Comparison of ENCODE assay signal across 1 cellular context in genomic region chr14:77033622-77034521, GRCh38.
TF ChIP-seq lines count a peak whose summit lies in the region.

No MANE protein-coding gene starts in this region.

TF ChIP-seq in HepG2, 621 proteins besides CTCF, POLR2A, EP300 and RAD21 (continued from another document and continues in another):
- TF ChIP-seq BRD4 (CRISPR knock-in tag; IDR thresholded peaks at IDR 0.05) (0 out of 2 replicates have a peak, but pooled peaks have one; percentile 24), MXI1 (IDR thresholded peaks at IDR 0.05; ENCODE audit: borderline replicate concordance, low read depth, low read length) (0 out of 3 replicates have a peak, but pooled peaks have one; percentile 19), ATF3 (CRISPR knock-in tag; IDR thresholded peaks at IDR 0.05) (no peak), CBX1 (IDR thresholded peaks at IDR 0.05; ENCODE audit: low read depth) (no peak), KDM5A (IDR thresholded peaks at IDR 0.05; ENCODE audit: borderline replicate concordance, low read length) (no peak), CSRNP1 (CRISPR knock-in tag; IDR thresholded peaks at IDR 0.05) (no peak; the same call in 1 of the 2 replicates), REXO4 (CRISPR knock-in tag; IDR thresholded peaks at IDR 0.05; ENCODE audit: borderline replicate concordance) (no peak), RARA (CRISPR knock-in tag; IDR thresholded peaks at IDR 0.05) (peak; percentile 89), CEBPG (CRISPR knock-in tag; IDR thresholded peaks at IDR 0.05) (peak; percentile 65), SNAPC2 (CRISPR knock-in tag; IDR thresholded peaks at IDR 0.05) (no peak), NFIC (IDR thresholded peaks at IDR 0.05; ENCODE audit: low read length) (peak; percentile 83), SMARCC2 (IDR thresholded peaks at IDR 0.05) (no peak), ZNF282 (IDR thresholded peaks at IDR 0.05; ENCODE audit: partially characterized antibody) (no peak), ZNF598 (CRISPR knock-in tag; IDR thresholded peaks at IDR 0.05; ENCODE audit: borderline replicate concordance) (peak; percentile 66; the same call in 1 of the 2 replicates), ZNF337 (CRISPR knock-in tag; IDR thresholded peaks at IDR 0.05; ENCODE audit: borderline replicate concordance, low read depth) (no peak), MTERF4 (CRISPR knock-in tag; IDR thresholded peaks at IDR 0.05) (no peak), ZBTB33 (CRISPR knock-in tag; IDR thresholded peaks at IDR 0.05) (no peak), ZNF772 (CRISPR knock-in tag; IDR thresholded peaks at IDR 0.05) (no peak), NCOA5 (CRISPR knock-in tag; IDR thresholded peaks at IDR 0.05) (no peak), ZNF674 (CRISPR knock-in tag; IDR thresholded peaks at IDR 0.05; ENCODE audit: low read depth) (no peak), HMGXB4 (CRISPR knock-in tag; IDR thresholded peaks at IDR 0.05; ENCODE audit: borderline replicate concordance in 1 of 2, low read depth in 1 of 2) (0 out of 4 replicates have a peak, but pooled peaks have one; percentile 6 to 30), ZNF230 (CRISPR knock-in tag; IDR thresholded peaks at IDR 0.05) (no peak), ZMAT5 (CRISPR knock-in tag; IDR thresholded peaks at IDR 0.05; ENCODE audit: borderline replicate concordance, low read depth) (no peak), ZNF24 (IDR thresholded peaks at IDR 0.05) (no peak), AHR (CRISPR knock-in tag; IDR thresholded peaks at IDR 0.05) (no peak; the same call in 1 of the 2 replicates), DMAP1 (CRISPR knock-in tag; IDR thresholded peaks at IDR 0.05) (peak; percentile 25; the same call in 1 of the 2 replicates), FLYWCH1 (CRISPR knock-in tag; IDR thresholded peaks at IDR 0.05) (no peak), DZIP1 (CRISPR knock-in tag; IDR thresholded peaks at IDR 0.05) (no peak)
- TF ChIP-seq, protein P1, sequence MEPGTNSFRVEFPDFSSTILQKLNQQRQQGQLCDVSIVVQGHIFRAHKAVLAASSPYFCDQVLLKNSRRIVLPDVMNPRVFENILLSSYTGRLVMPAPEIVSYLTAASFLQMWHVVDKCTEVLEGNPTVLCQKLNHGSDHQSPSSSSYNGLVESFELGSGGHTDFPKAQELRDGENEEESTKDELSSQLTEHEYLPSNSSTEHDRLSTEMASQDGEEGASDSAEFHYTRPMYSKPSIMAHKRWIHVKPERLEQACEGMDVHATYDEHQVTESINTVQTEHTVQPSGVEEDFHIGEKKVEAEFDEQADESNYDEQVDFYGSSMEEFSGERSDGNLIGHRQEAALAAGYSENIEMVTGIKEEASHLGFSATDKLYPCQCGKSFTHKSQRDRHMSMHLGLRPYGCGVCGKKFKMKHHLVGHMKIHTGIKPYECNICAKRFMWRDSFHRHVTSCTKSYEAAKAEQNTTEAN (CRISPR knock-in tag; conservative IDR thresholded peaks at IDR 0.05), result no peak; the same call in 1 of the 2 replicates
- TF ChIP-seq, protein P2, sequence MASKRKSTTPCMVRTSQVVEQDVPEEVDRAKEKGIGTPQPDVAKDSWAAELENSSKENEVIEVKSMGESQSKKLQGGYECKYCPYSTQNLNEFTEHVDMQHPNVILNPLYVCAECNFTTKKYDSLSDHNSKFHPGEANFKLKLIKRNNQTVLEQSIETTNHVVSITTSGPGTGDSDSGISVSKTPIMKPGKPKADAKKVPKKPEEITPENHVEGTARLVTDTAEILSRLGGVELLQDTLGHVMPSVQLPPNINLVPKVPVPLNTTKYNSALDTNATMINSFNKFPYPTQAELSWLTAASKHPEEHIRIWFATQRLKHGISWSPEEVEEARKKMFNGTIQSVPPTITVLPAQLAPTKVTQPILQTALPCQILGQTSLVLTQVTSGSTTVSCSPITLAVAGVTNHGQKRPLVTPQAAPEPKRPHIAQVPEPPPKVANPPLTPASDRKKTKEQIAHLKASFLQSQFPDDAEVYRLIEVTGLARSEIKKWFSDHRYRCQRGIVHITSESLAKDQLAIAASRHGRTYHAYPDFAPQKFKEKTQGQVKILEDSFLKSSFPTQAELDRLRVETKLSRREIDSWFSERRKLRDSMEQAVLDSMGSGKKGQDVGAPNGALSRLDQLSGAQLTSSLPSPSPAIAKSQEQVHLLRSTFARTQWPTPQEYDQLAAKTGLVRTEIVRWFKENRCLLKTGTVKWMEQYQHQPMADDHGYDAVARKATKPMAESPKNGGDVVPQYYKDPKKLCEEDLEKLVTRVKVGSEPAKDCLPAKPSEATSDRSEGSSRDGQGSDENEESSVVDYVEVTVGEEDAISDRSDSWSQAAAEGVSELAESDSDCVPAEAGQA (IDR thresholded peaks at IDR 0.05; ENCODE audit: low read depth), result no peak
- TF ChIP-seq, protein P2 (CRISPR knock-in tag; IDR thresholded peaks at IDR 0.05; ENCODE audit: borderline replicate concordance), result no peak
- TF ChIP-seq, protein P3, sequence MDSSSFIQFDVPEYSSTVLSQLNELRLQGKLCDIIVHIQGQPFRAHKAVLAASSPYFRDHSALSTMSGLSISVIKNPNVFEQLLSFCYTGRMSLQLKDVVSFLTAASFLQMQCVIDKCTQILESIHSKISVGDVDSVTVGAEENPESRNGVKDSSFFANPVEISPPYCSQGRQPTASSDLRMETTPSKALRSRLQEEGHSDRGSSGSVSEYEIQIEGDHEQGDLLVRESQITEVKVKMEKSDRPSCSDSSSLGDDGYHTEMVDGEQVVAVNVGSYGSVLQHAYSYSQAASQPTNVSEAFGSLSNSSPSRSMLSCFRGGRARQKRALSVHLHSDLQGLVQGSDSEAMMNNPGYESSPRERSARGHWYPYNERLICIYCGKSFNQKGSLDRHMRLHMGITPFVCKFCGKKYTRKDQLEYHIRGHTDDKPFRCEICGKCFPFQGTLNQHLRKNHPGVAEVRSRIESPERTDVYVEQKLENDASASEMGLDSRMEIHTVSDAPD (CRISPR knock-in tag; IDR thresholded peaks at IDR 0.05), result no peak
- TF ChIP-seq, protein P4, sequence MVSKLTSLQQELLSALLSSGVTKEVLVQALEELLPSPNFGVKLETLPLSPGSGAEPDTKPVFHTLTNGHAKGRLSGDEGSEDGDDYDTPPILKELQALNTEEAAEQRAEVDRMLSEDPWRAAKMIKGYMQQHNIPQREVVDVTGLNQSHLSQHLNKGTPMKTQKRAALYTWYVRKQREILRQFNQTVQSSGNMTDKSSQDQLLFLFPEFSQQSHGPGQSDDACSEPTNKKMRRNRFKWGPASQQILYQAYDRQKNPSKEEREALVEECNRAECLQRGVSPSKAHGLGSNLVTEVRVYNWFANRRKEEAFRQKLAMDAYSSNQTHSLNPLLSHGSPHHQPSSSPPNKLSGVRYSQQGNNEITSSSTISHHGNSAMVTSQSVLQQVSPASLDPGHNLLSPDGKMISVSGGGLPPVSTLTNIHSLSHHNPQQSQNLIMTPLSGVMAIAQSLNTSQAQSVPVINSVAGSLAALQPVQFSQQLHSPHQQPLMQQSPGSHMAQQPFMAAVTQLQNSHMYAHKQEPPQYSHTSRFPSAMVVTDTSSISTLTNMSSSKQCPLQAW (CRISPR knock-in tag; IDR thresholded peaks at IDR 0.05), result 0 out of 2 replicates have a peak, but pooled peaks have one; percentile 27
- TF ChIP-seq, protein P5, sequence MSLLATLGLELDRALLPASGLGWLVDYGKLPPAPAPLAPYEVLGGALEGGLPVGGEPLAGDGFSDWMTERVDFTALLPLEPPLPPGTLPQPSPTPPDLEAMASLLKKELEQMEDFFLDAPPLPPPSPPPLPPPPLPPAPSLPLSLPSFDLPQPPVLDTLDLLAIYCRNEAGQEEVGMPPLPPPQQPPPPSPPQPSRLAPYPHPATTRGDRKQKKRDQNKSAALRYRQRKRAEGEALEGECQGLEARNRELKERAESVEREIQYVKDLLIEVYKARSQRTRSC (CRISPR knock-in tag; IDR thresholded peaks at IDR 0.05; ENCODE audit: low read depth), result no peak
- TF ChIP-seq, protein P6, sequence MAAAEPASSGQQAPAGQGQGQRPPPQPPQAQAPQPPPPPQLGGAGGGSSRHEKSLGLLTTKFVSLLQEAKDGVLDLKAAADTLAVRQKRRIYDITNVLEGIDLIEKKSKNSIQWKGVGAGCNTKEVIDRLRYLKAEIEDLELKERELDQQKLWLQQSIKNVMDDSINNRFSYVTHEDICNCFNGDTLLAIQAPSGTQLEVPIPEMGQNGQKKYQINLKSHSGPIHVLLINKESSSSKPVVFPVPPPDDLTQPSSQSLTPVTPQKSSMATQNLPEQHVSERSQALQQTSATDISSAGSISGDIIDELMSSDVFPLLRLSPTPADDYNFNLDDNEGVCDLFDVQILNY (CRISPR knock-in tag; conservative IDR thresholded peaks at IDR 0.05), result 0 out of 2 replicates have a peak, but pooled peaks have one; percentile 39
